Comparison of ENCODE assay signal across 1 cellular context in the genomic region with DNA sequence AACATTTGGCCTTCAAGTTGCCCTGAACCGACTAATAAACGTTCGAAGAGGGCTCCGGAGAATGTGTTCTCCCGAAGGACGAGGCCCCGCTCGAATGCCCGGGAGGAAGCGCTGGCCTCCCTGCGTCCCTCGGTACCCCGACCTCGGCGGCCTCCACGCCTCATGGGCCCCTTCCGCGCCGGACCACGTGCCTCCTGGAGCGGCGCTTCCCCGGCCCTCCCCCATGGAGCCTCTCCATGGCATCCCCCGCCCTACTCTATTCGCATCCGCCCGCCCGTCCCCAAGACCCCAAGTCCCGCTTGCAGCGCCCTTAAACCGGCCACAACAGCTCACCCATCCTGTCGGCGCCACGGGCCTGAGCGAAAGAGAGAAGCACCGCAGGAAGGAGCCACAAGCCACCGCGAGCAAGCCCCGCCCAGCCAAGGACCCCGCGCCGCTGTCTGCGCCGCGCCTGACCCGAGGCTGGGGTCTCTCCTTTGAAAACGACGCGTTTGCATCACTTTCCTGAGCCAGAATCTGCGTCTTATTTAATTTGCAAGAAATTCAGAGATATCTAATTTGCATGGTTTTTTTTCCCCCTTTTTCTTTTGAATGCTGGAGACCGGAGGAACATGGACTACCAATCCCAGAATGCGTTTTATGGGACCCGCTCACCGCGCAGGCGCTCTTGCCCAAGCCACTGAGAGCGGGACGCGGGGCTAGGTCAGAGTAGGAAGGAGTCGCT.
TF ChIP-seq lines count a peak whose summit lies in the region.

Gene RPS23 (minus strand): TSS at position 368 of the 724 bp plus-strand sequence. CDS start 31 bp downstream, at position 337.

TF ChIP-seq in K562, 482 proteins besides CTCF, POLR2A, EP300 and RAD21 (continued from another document and continues in another):
- TF ChIP-seq, protein P1, sequence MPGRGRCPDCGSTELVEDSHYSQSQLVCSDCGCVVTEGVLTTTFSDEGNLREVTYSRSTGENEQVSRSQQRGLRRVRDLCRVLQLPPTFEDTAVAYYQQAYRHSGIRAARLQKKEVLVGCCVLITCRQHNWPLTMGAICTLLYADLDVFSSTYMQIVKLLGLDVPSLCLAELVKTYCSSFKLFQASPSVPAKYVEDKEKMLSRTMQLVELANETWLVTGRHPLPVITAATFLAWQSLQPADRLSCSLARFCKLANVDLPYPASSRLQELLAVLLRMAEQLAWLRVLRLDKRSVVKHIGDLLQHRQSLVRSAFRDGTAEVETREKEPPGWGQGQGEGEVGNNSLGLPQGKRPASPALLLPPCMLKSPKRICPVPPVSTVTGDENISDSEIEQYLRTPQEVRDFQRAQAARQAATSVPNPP (IDR thresholded peaks at IDR 0.05; ENCODE audit: borderline replicate concordance, insufficient read depth, insufficient read length), result no peak
- TF ChIP-seq EWSR1 (IDR thresholded peaks at IDR 0.05; ENCODE audit: borderline replicate concordance, low read depth, partially characterized antibody), result no peak
- TF ChIP-seq, protein P2, sequence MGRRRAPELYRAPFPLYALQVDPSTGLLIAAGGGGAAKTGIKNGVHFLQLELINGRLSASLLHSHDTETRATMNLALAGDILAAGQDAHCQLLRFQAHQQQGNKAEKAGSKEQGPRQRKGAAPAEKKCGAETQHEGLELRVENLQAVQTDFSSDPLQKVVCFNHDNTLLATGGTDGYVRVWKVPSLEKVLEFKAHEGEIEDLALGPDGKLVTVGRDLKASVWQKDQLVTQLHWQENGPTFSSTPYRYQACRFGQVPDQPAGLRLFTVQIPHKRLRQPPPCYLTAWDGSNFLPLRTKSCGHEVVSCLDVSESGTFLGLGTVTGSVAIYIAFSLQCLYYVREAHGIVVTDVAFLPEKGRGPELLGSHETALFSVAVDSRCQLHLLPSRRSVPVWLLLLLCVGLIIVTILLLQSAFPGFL (CRISPR knock-in tag; IDR thresholded peaks at IDR 0.05), result no peak
- TF ChIP-seq POLR2AphosphoS5 (IDR thresholded peaks at IDR 0.05; ENCODE audit: control insufficient read depth, insufficient read depth, low read depth, low read length), result peak; percentile 92
- TF ChIP-seq NCOA2 (IDR thresholded peaks at IDR 0.05; ENCODE audit: partially characterized antibody in 2 of 2), result peak in 1 of 2 experiments; percentile 97
- TF ChIP-seq U2AF2 (optimal IDR thresholded peaks at IDR 0.05; ENCODE audit: low read depth, low read length), result no peak
- no peak for TF ChIP-seq ZNF830 (CRISPR knock-in tag; IDR thresholded peaks at IDR 0.05)
- TF ChIP-seq NELFE (IDR thresholded peaks at IDR 0.05; ENCODE audit: insufficient read depth, insufficient read length), result no peak
- TF ChIP-seq RBM34 (IDR thresholded peaks at IDR 0.05; ENCODE audit: borderline replicate concordance, insufficient read depth, low read length), result no peak
- peak; percentile 97 for TF ChIP-seq PRPF4 (IDR thresholded peaks at IDR 0.05; ENCODE audit: insufficient read depth, low read depth, low read length, poor library complexity, severe bottlenecking)
- no peak for TF ChIP-seq ZNF75A (CRISPR knock-in tag; IDR thresholded peaks at IDR 0.05)
- TF ChIP-seq CBX2 (IDR thresholded peaks at IDR 0.05; ENCODE audit: insufficient read depth, low read length, poor library complexity, severe bottlenecking), result no peak
- TF ChIP-seq ELF1 (tag; IDR thresholded peaks at IDR 0.05), result peak; percentile 68; the same call in 1 of the 2 replicates
- no peak for TF ChIP-seq ZNF644 (tag; IDR thresholded peaks at IDR 0.05; ENCODE audit: low read depth)
- TF ChIP-seq NR3C1 (CRISPR knock-in tag; IDR thresholded peaks at IDR 0.05), result no peak
- TF ChIP-seq, protein P3, sequence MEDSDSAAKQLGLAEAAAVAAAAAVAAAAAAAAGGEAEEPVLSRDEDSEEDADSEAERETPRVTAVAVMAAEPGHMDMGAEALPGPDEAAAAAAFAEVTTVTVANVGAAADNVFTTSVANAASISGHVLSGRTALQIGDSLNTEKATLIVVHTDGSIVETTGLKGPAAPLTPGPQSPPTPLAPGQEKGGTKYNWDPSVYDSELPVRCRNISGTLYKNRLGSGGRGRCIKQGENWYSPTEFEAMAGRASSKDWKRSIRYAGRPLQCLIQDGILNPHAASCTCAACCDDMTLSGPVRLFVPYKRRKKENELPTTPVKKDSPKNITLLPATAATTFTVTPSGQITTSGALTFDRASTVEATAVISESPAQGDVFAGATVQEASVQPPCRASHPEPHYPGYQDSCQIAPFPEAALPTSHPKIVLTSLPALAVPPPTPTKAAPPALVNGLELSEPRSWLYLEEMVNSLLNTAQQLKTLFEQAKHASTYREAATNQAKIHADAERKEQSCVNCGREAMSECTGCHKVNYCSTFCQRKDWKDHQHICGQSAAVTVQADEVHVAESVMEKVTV (CRISPR knock-in tag; IDR thresholded peaks at IDR 0.05), result 0 out of 2 replicates have a peak, but pooled peaks have one; percentile 16
- no peak for TF ChIP-seq NFXL1 (CRISPR knock-in tag; IDR thresholded peaks at IDR 0.05)
- TF ChIP-seq PCBP1 (IDR thresholded peaks at IDR 0.05; ENCODE audit: low read depth, low read length, poor library complexity, severe bottlenecking), result peak; percentile 94
- TF ChIP-seq SNRNP70 (optimal IDR thresholded peaks at IDR 0.05; ENCODE audit: low read depth, low read length), result peak; percentile 73
- TF ChIP-seq PRDM10 (IDR thresholded peaks at IDR 0.05; ENCODE audit: partially characterized antibody), result peak; percentile 66
- no peak for TF ChIP-seq DIDO1 (tag; IDR thresholded peaks at IDR 0.05; ENCODE audit: low read depth)
- TF ChIP-seq, protein P4, sequence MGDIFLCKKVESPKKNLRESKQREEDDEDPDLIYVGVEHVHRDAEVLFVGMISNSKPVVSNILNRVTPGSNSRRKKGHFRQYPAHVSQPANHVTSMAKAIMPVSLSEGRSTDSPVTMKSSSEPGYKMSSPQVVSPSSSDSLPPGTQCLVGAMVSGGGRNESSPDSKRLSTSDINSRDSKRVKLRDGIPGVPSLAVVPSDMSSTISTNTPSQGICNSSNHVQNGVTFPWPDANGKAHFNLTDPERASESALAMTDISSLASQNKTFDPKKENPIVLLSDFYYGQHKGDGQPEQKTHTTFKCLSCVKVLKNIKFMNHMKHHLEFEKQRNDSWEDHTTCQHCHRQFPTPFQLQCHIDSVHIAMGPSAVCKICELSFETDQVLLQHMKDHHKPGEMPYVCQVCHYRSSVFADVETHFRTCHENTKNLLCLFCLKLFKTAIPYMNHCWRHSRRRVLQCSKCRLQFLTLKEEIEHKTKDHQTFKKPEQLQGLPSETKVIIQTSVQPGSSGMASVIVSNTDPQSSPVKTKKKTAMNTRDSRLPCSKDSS (IDR thresholded peaks at IDR 0.05; ENCODE audit: low read depth, partially characterized antibody), result no peak
- no peak for TF ChIP-seq ZNF764 (CRISPR knock-in tag; IDR thresholded peaks at IDR 0.05; ENCODE audit: low read depth)
- no peak; the same call in 1 of the 2 replicates for TF ChIP-seq KAT7 (CRISPR knock-in tag; IDR thresholded peaks at IDR 0.05; ENCODE audit: borderline replicate concordance)
- no peak; the same call in 1 of the 2 replicates for TF ChIP-seq RFX7 (CRISPR knock-in tag; IDR thresholded peaks at IDR 0.05)
- no peak for TF ChIP-seq ZNF76 (CRISPR knock-in tag; IDR thresholded peaks at IDR 0.05; ENCODE audit: borderline replicate concordance)
- TF ChIP-seq VEZF1 (CRISPR knock-in tag; IDR thresholded peaks at IDR 0.05), result peak; percentile 57
- TF ChIP-seq ETS2 (tag; IDR thresholded peaks at IDR 0.05; ENCODE audit: borderline replicate concordance, poor library complexity, severe bottlenecking), result no peak
- no peak for TF ChIP-seq ZNF707 (CRISPR knock-in tag; conservative IDR thresholded peaks at IDR 0.05)
- no peak for TF ChIP-seq WHSC1 (IDR thresholded peaks at IDR 0.05; ENCODE audit: low read length)
- no peak for TF ChIP-seq RERE (CRISPR knock-in tag; IDR thresholded peaks at IDR 0.05; ENCODE audit: borderline replicate concordance)
- TF ChIP-seq MYNN (IDR thresholded peaks at IDR 0.05), result no peak
- TF ChIP-seq MYNN (CRISPR knock-in tag; IDR thresholded peaks at IDR 0.05), result no peak
- TF ChIP-seq SIN3B (IDR thresholded peaks at IDR 0.05; ENCODE audit: low read depth), result 0 out of 2 replicates have a peak, but pooled peaks have one; percentile 40
- TF ChIP-seq EGR1 (conservative IDR thresholded peaks at IDR 0.05), result no peak
- peak; percentile 97 for TF ChIP-seq EP400 (IDR thresholded peaks at IDR 0.05)
- no peak for TF ChIP-seq COPS2 (conservative IDR thresholded peaks at IDR 0.05)
- TF ChIP-seq ZNF124 (CRISPR knock-in tag; IDR thresholded peaks at IDR 0.05), result no peak
- TF ChIP-seq HMG20B (CRISPR knock-in tag; IDR thresholded peaks at IDR 0.05), result no peak
- TF ChIP-seq, protein P5, sequence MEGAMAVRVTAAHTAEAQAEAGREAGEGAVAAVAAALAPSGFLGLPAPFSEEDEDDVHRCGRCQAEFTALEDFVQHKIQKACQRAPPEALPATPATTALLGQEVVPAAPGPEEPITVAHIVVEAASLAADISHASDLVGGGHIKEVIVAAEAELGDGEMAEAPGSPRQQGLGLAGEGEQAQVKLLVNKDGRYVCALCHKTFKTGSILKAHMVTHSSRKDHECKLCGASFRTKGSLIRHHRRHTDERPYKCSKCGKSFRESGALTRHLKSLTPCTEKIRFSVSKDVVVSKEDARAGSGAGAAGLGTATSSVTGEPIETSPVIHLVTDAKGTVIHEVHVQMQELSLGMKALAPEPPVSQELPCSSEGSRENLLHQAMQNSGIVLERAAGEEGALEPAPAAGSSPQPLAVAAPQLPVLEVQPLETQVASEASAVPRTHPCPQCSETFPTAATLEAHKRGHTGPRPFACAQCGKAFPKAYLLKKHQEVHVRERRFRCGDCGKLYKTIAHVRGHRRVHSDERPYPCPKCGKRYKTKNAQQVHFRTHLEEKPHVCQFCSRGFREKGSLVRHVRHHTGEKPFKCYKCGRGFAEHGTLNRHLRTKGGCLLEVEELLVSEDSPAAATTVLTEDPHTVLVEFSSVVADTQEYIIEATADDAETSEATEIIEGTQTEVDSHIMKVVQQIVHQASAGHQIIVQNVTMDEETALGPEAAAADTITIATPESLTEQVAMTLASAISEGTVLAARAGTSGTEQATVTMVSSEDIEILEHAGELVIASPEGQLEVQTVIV (CRISPR knock-in tag; IDR thresholded peaks at IDR 0.05; ENCODE audit: borderline replicate concordance), result no peak
- TF ChIP-seq NR2F6 (CRISPR knock-in tag; IDR thresholded peaks at IDR 0.05), result no peak
